ENCODE assay signal across 8 cellular contexts in the genomic region with DNA sequence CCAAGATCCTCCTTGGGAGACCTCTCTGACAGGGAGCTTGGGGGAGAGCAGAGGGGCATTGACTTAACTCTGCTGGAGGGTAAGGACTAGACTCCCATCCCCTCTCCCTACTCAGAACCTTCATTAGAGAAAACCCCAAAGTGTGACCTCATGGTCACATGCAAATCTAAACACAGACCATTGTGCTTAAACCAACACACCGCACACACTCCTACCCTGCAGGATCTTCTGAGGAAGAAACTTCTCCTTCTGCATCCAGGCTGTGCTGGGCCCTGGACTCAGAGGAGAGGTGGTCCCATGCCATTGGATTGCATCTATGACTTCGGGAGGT. TPM values are rescaled to one million over a fixed set of nuclear protein-coding genes. Genes with fewer than 3 reads are reported as not detected.
DNase-seq lines count a peak whose midpoint lies in the region; ATAC-seq and TF ChIP-seq lines count a peak whose summit lies in the region.

No MANE protein-coding gene starts in this region.

- DNase-seq in left ventricle myocardium inferior, result no peak
- no peak for DNase-seq in Right ventricle myocardium superior
- no peak for DNase-seq in uterus
- DNase-seq in SHP77 treated with DMSO at 0.1 percent for 48 hours (lab: John Stamatoyannopoulos, UW), result no peak
- DNase-seq in RKO (ENCODE audit: low spot score), result no peak

- no peak for TF ChIP-seq POLR2A in uterus (IDR thresholded peaks at IDR 0.05)

- H3K36me3 ChIP-seq in left ventricle myocardium inferior (no peaks in the 10 kb centered on the region), mucosa of rectum (ENCODE audit: control insufficient read depth in 2 of 2, insufficient read depth in 2 of 2, low read length in 2 of 2) (no peaks in the 10 kb centered on the region), uterus (no peaks in the 10 kb centered on the region)

- no peaks in the 10 kb centered on the region for H3K27me3 ChIP-seq in left ventricle myocardium inferior (ENCODE audit: low read depth)
- no peaks in the 10 kb centered on the region for H3K27me3 ChIP-seq in mucosa of rectum (ENCODE audit: control insufficient read depth in 2 of 2, insufficient read depth in 2 of 2, low read length in 2 of 2)
- no peaks in the 10 kb centered on the region for H3K27me3 ChIP-seq in uterus

- H3K9me3 ChIP-seq in left ventricle myocardium inferior (replicated peaks) (no peaks in the 10 kb centered on the region), mucosa of rectum (ENCODE audit: control insufficient read depth in 2 of 2, low read length in 2 of 2) (no peaks in the 10 kb centered on the region), uterus (no peaks in the 10 kb centered on the region)

- H3K4me3 ChIP-seq in left ventricle myocardium inferior, result peak overlapping the region; percentile 92
- peak overlapping the region in 1 of 2 donors; percentile 90 for H3K4me3 ChIP-seq in mucosa of rectum (ENCODE audit: low read length in 2 of 2)
- H3K4me3 ChIP-seq in uterus, result no peak overlapping the region

- peak overlapping the region; percentile 84 to 91 for H3K9ac ChIP-seq in mucosa of rectum (ENCODE audit: low read depth in 1 of 2, low read length in 2 of 2)

- intact Hi-C loops in left ventricle myocardium inferior (cut with micrococcal nuclease) (no loop called here), Right ventricle myocardium superior (cut with DNase I) (no loop called here), uterus (cut with DNase I; ENCODE audit: low total_unique reads) (no loop called here)

- H3K27ac ChIP-seq in left ventricle myocardium inferior (replicated peaks), result peak overlapping the region; percentile 96
- peak overlapping the region; percentile 96 for H3K27ac ChIP-seq in angular gyrus (ENCODE audit: low read depth, low read length)
- H3K27ac ChIP-seq in mucosa of rectum (ENCODE audit: low read depth in 2 of 2, low read length in 2 of 2), result peak overlapping the region in 1 of 2 donors; percentile 92
- peak overlapping the region; percentile 91 to 93 for H3K27ac ChIP-seq in uterus

- H3K4me1 ChIP-seq in left ventricle myocardium inferior (peaks cover 29% of the 10 kb centered on the region), mucosa of rectum (ENCODE audit: control insufficient read depth in 2 of 2, insufficient read depth in 2 of 2, low read length in 2 of 2) (peaks cover 14 to 15% of the 10 kb centered on the region in 2 donors), uterus (peaks cover 0 to 7% of the 10 kb centered on the region in 2 donors)

- no peak for ATAC-seq in Right ventricle myocardium superior (ENCODE audit: poor library complexity)
- ATAC-seq in HG02840 (IDR thresholded peaks at IDR 0.05; ENCODE audit: low FRiP score, unreplicated experiment), result no peak

- TF ChIP-seq CTCF in left ventricle myocardium inferior (IDR thresholded peaks at IDR 0.05; ENCODE audit: borderline replicate concordance) (no peak), uterus (IDR thresholded peaks at IDR 0.05) (no peak)

RNA-seq across cellular contexts. Expression of a gene that starts 0.8 kb away (rescaled TPM):
- total RNA-seq in left ventricle myocardium inferior (4.6 TPM), Right ventricle myocardium superior (4.4 TPM), uterus (10 to 100 TPM in 1 of 4 donors, 1 to 10 TPM in 3; 2.3 to 14.7 (median 6.5) TPM)

RNA-seq across cellular contexts. Expression of a gene that starts 8.4 kb away (rescaled TPM):
- not detected for total RNA-seq in left ventricle myocardium inferior
- not detected for total RNA-seq in Right ventricle myocardium superior
- not detected for total RNA-seq in uterus

RNA-seq across cellular contexts. Expression of a gene that starts 17.0 kb away (rescaled TPM):
- 40.3 TPM for total RNA-seq in left ventricle myocardium inferior
- total RNA-seq in Right ventricle myocardium superior, result 55.4 TPM
- 10 to 100 TPM in 1 of 4 donors, not detected in 3; 34.0 TPM for total RNA-seq in uterus
